10 cellular contexts compared by ENCODE assay signal in genomic region chr16:56916571-56917403, GRCh38. TPM values are rescaled to one million over a fixed set of nuclear protein-coding genes. Genes with fewer than 3 reads are reported as not detected.
A peak's percentile ranks its signal among the peaks of the same experiment; 100 is the strongest.
DNase-seq lines count a peak whose midpoint lies in the region; ATAC-seq, FAIRE-seq and TF ChIP-seq lines count a peak whose summit lies in the region.
"Had no signal": no experiment of that assay in that cellular context is flagged by ENCODE, and none has a peak within 500 bp of the region (broad histone marks: within the 10 kb centered on the region; RNA-seq: fewer than 3 reads in every experiment).

No MANE protein-coding gene starts in this region.

- H3K36me3 ChIP-seq in testis (ENCODE audit: low read depth, missing control alignments), result no peaks in the 10 kb centered on the region
- H3K36me3 ChIP-seq in HepG2 (replicated peaks in 1 of 2; ENCODE audit: control insufficient read depth in 1 of 2, insufficient read depth in 2 of 2, low read length in 2 of 2), result no peaks in the 10 kb centered on the region

- in situ Hi-C loops in HepG2 (cut with HindIII; ENCODE audit: extremely low pct_ligation_motif_present, low pct_unique_long_range_greater_than_20kb), result no loop called here

- FAIRE-seq in GM12891 (lab: Jason Lieb, UNC) (peak; percentile 89), HepG2 (lab: Jason Lieb, UNC) (no peak)

- H3K36me3 Mint-ChIP-seq in IgD-negative memory B cell, result peaks cover 1% of the 10 kb centered on the region

- no TSS peak for BruUV-seq in HepG2 (replicated peaks; lab: Mats Ljungman, UMichigan)

- peak overlapping the region; percentile 63 to 94 (median 80) for H3K4me3 Mint-ChIP-seq in IgD-negative memory B cell

- H3K27ac Mint-ChIP-seq in IgD-negative memory B cell, result peak overlapping the region; percentile 82 to 99 (median 96)

- POLR2A ChIA-PET in HepG2 (lab: Yijun Ruan, JAX), result interaction anchor here (0.6 to 8.7 kb wide), 2 partner anchors 15 to 20 kb away, joined by 3 to 232 read pairs; partner anchors contain the start of gene HERPUD1

- ATAC-seq in GM21447 (IDR thresholded peaks at IDR 0.05; ENCODE audit: unreplicated experiment) (peak; percentile 81), HepG2 (no peak)
- ATAC-seq in stimulated activated naive CD8-positive, alpha-beta T cell treated with anti-CD3 and anti-CD28 coated beads, Interleukin-15, Interleukin-2, amounts not matched to agents 100 U/mL and 50 U/mL, for 24 hours, result peak; percentile 68

- peaks cover 53 to 78% (median 76%) of the 10 kb centered on the region in 3 donors for H3K4me1 Mint-ChIP-seq in IgD-negative memory B cell

- no peaks in the 10 kb centered on the region for H3K9me3 Mint-ChIP-seq in IgD-negative memory B cell

- no peak overlapping the region for H3K4me2 ChIP-seq in HepG2 (ENCODE audit: low read depth, low read length)

- CTCF ChIA-PET in HepG2 (lab: Yijun Ruan, JAX; ENCODE audit: low intra/inter-chr PET ratio, low total read pairs), result no interaction called here

- peaks cover 5% of the 10 kb centered on the region for H3K4me1 ChIP-seq in testis
- H3K4me1 ChIP-seq in HepG2 (ENCODE audit: insufficient read depth, low read length), result peaks cover 88% of the 10 kb centered on the region

- intact Hi-C loops in dorsolateral prefrontal cortex (cut with DNase I) (no loop called here), testis (cut with DNase I; ENCODE audit: low total_unique reads) (no loop called here), HepG2 (cut with micrococcal nuclease; ENCODE audit: unreplicated experiment) (no loop called here)

- TF ChIP-seq EP300 in HepG2 (IDR thresholded peaks at IDR 0.05; ENCODE audit: low read depth in 2 of 2, low read length in 2 of 2) (no peak), HepG2 (CRISPR knock-in tag; IDR thresholded peaks at IDR 0.05; ENCODE audit: borderline replicate concordance) (no peak)

- no peaks in the 10 kb centered on the region for H3K79me2 ChIP-seq in HepG2 (ENCODE audit: insufficient read depth, low read length)

- H3K27me3 ChIP-seq in dorsolateral prefrontal cortex, result no peaks in the 10 kb centered on the region
- H3K27me3 ChIP-seq in testis, result no peaks in the 10 kb centered on the region
- peaks cover 0 to 3% of the 10 kb centered on the region in 2 experiments; a peak in 1 of 5 replicates for H3K27me3 ChIP-seq in HepG2 (ENCODE audit: control insufficient read depth in 1 of 2, insufficient read depth in 2 of 2, low read length in 2 of 2)

- H3K9me3 ChIP-seq in testis, result no peaks in the 10 kb centered on the region
- no peaks in the 10 kb centered on the region for H3K9me3 ChIP-seq in HepG2 (ENCODE audit: low read length)

- TF ChIP-seq RAD21 in HepG2 (CRISPR knock-in tag; IDR thresholded peaks at IDR 0.05), result no peak

- peaks cover 3% of the 10 kb centered on the region for H3K27me3 Mint-ChIP-seq in IgD-negative memory B cell

- H3K9ac ChIP-seq in HepG2 (ENCODE audit: insufficient read depth, low read depth, low read length), result no peak overlapping the region

- 69 to 82% methylated on average over 5 of the region's 5 CpGs for WGBS in testis, 2 donors
- WGBS in HepG2 (ENCODE audit: low lambda C conversion rate), result 87% methylated on average over 5 of the region's 5 CpGs

- DNase-seq in GM12891 (ENCODE audit: insufficient read length, low spot score), result no peak
- DNase-seq in dorsolateral prefrontal cortex, result no peak
- DNase-seq in stimulated activated naive CD8-positive, alpha-beta T cell treated with anti-CD3 and anti-CD28 coated beads, Interleukin-15, Interleukin-2, amounts not matched to agents 100 U/mL and 50 U/mL, for 24 hours, result peak; percentile 32
- no peak for DNase-seq in testis
- no peak for DNase-seq in HepG2 (ENCODE audit: low spot score)
- DNase-seq in NCI-H1436 treated with DMSO at 0.1 percent for 48 hours (lab: John Stamatoyannopoulos, UW), result no peak

- TF ChIP-seq POLR2A in GM12891 (IDR thresholded peaks at IDR 0.05; ENCODE audit: low read depth, low read length) (no peak), testis (IDR thresholded peaks at IDR 0.05) (no peak), HepG2 (IDR thresholded peaks at IDR 0.05; ENCODE audit: insufficient read depth in 1 of 2, low read depth in 2 of 2, low read length in 2 of 2) (no peak)

- H2AFZ ChIP-seq in HepG2 (ENCODE audit: low read length), result no peak overlapping the region

- TF ChIP-seq CTCF in dorsolateral prefrontal cortex (IDR thresholded peaks at IDR 0.05 in 54 of 56, conservative IDR thresholded peaks at IDR 0.05 in 2 of 56; ENCODE audit: low read depth in 1 of 56, partially characterized antibody in 56 of 56) (no peak), testis (IDR thresholded peaks at IDR 0.05) (no peak), HepG2 (CRISPR knock-in tag; IDR thresholded peaks at IDR 0.05) (no peak)

- H3K27ac ChIP-seq in dorsolateral prefrontal cortex (peak overlapping the region in 56 of 59 donors; percentile 13 to 88 (median 74)), testis (no peak overlapping the region), HepG2 (ENCODE audit: extremely low read length, insufficient read depth, low read length) (no peak overlapping the region)
- H3K27ac ChIP-seq: HL-60 had no signal

- H4K20me1 ChIP-seq in HepG2 (ENCODE audit: insufficient read depth, low read length), result no peaks in the 10 kb centered on the region

- H3K4me3 ChIP-seq in dorsolateral prefrontal cortex (peak overlapping the region in 1 of 59 donors; percentile 3), testis (no peak overlapping the region), HepG2 (replicated peaks in 1 of 3; ENCODE audit: insufficient read depth in 1 of 3, low read depth in 2 of 3, low read length in 3 of 3) (no peak overlapping the region)

RNA-seq across cellular contexts. Expression of gene HERPUD1, which starts 15.2 kb away (rescaled TPM):
- 92.3 TPM for polyA plus RNA-seq in GM12891 (2012; ENCODE audit: low read depth, missing spikeins)
- 298 TPM for polyA plus RNA-seq in IgD-negative memory B cell
- 100 to 1,000 TPM in 100 of 120 experiments, 10 to 100 TPM in 20; 76.8 to 213 (median 118) TPM for total RNA-seq in dorsolateral prefrontal cortex
- total RNA-seq in testis, result 10 to 100 TPM; 68.0 to 90.8 TPM
- 88.9 TPM for polyA plus RNA-seq in testis (ENCODE audit: insufficient read depth, low read depth, low replicate concordance)
- total RNA-seq in HepG2 (2016; rRNA removed; fragmentation: Illumina TruSeq; extraction: Trizol), result 65.3 and 96.2 TPM in 2 replicates
- total RNA-seq in HepG2 (2016; cell fraction: cytosol; rRNA removed; fragmentation: Illumina TruSeq; extraction: Trizol; ENCODE audit: low read depth), result 30.1 and 30.9 TPM in 2 replicates
- total RNA-seq in HepG2 (2016; cell fraction: insoluble cytoplasmic fraction; rRNA removed; fragmentation: Illumina TruSeq; extraction: Trizol), result 63.9 and 93.3 TPM in 2 replicates
- 64.8 and 86.4 TPM in 2 replicates for total RNA-seq in HepG2 (2016; cell fraction: membrane; rRNA removed; fragmentation: Illumina TruSeq; extraction: Trizol)
- 133 and 155 TPM in 2 replicates for total RNA-seq in HepG2 (2016; cell fraction: nucleus; rRNA removed; fragmentation: Illumina TruSeq; extraction: Trizol)
- polyA plus RNA-seq in HepG2 (2011; rRNA removed), result 311 and 323 TPM in 2 replicates
- 179 and 230 TPM in 2 replicates for polyA plus RNA-seq in HepG2 (2011; cell fraction: cytosol; rRNA removed)
- 192 and 208 TPM in 2 replicates for polyA plus RNA-seq in HepG2 (2011; cell fraction: nucleus; rRNA removed)
- 165 and 190 TPM in 2 replicates for polyA plus RNA-seq in HepG2 (2012)
- 33.0 and 44.6 TPM in 2 replicates for polyA plus RNA-seq in HepG2 (2016; cell fraction: cytosol; fragmentation: Illumina TruSeq; extraction: Trizol; ENCODE audit: low read depth)
- polyA plus RNA-seq in HepG2 (2016; cell fraction: insoluble cytoplasmic fraction; fragmentation: Illumina TruSeq; extraction: Trizol; ENCODE audit: low read depth), result 80.1 and 93.2 TPM in 2 replicates
- polyA plus RNA-seq in HepG2 (2016; cell fraction: membrane; fragmentation: Illumina TruSeq; extraction: Trizol; ENCODE audit: low read depth), result 58.1 and 78.2 TPM in 2 replicates
- 216 and 231 TPM in 2 replicates for polyA plus RNA-seq in HepG2 (2016; cell fraction: nucleus; fragmentation: Illumina TruSeq; extraction: Trizol; ENCODE audit: insufficient read depth, low read depth)
- polyA minus RNA-seq in HepG2 (2011; rRNA and poly(A)+ RNA removed; ENCODE audit: low replicate concordance), result 206 and 472 TPM in 2 replicates
- polyA minus RNA-seq in HepG2 (2011; cell fraction: cytosol; rRNA and poly(A)+ RNA removed), result 126 and 139 TPM in 2 replicates
- 287 and 365 TPM in 2 replicates for polyA minus RNA-seq in HepG2 (2011; cell fraction: nucleus; rRNA and poly(A)+ RNA removed)

RNA-seq across cellular contexts. Expression of gene CETP, which starts 45.0 kb away (rescaled TPM):
- polyA plus RNA-seq in GM12891 (2012; ENCODE audit: low read depth, missing spikeins), result 7.3 TPM
- polyA plus RNA-seq in IgD-negative memory B cell (0.79 TPM), testis (ENCODE audit: insufficient read depth, low read depth, low replicate concordance) (0.69 TPM), HepG2 (2011; rRNA removed) (9.8 and 15.7 TPM in 2 replicates)
- total RNA-seq in dorsolateral prefrontal cortex (1 to 10 TPM in 4 of 120 experiments, under 1 TPM in 40, not detected in 76; 0.23 to 1.6 (median 0.50) TPM), testis (under 1 TPM; 0.24 to 0.50 TPM), HepG2 (2016; rRNA removed; fragmentation: Illumina TruSeq; extraction: Trizol) (0.31 TPM in 1 of 2 replicates, not detected in the other)
- total RNA-seq in HepG2 (2016; cell fraction: cytosol; rRNA removed; fragmentation: Illumina TruSeq; extraction: Trizol; ENCODE audit: low read depth), result not detected in 2 replicates
- total RNA-seq in HepG2 (2016; cell fraction: insoluble cytoplasmic fraction; rRNA removed; fragmentation: Illumina TruSeq; extraction: Trizol), result 0.17 TPM in 1 of 2 replicates, not detected in the other
- total RNA-seq in HepG2 (2016; cell fraction: membrane; rRNA removed; fragmentation: Illumina TruSeq; extraction: Trizol), result 0.14 and 0.25 TPM in 2 replicates
- total RNA-seq in HepG2 (2016; cell fraction: nucleus; rRNA removed; fragmentation: Illumina TruSeq; extraction: Trizol), result 0.28 TPM in 2 replicates
- 7.5 and 11.8 TPM in 2 replicates for polyA plus RNA-seq in HepG2 (2011; cell fraction: cytosol; rRNA removed)
- polyA plus RNA-seq in HepG2 (2011; cell fraction: nucleus; rRNA removed), result 8.6 and 9.0 TPM in 2 replicates
- 1.5 and 3.1 TPM in 2 replicates for polyA plus RNA-seq in HepG2 (2012)
- polyA plus RNA-seq in HepG2 (2016; cell fraction: cytosol; fragmentation: Illumina TruSeq; extraction: Trizol; ENCODE audit: low read depth), result 0.25 and 0.33 TPM in 2 replicates
- 0.32 and 0.36 TPM in 2 replicates for polyA plus RNA-seq in HepG2 (2016; cell fraction: insoluble cytoplasmic fraction; fragmentation: Illumina TruSeq; extraction: Trizol; ENCODE audit: low read depth)
- polyA plus RNA-seq in HepG2 (2016; cell fraction: membrane; fragmentation: Illumina TruSeq; extraction: Trizol; ENCODE audit: low read depth), result 0.11 and 0.17 TPM in 2 replicates
- 0.56 and 0.62 TPM in 2 replicates for polyA plus RNA-seq in HepG2 (2016; cell fraction: nucleus; fragmentation: Illumina TruSeq; extraction: Trizol; ENCODE audit: insufficient read depth, low read depth)
- 0.07 and 7.1 TPM in 2 replicates for polyA minus RNA-seq in HepG2 (2011; rRNA and poly(A)+ RNA removed; ENCODE audit: low replicate concordance)
- polyA minus RNA-seq in HepG2 (2011; cell fraction: cytosol; rRNA and poly(A)+ RNA removed), result 2.1 and 4.2 TPM in 2 replicates
- 1.5 and 2.5 TPM in 2 replicates for polyA minus RNA-seq in HepG2 (2011; cell fraction: nucleus; rRNA and poly(A)+ RNA removed)
- polyA plus RNA-seq: aorta had no signal

RNA-seq across cellular contexts. Expression of gene SLC12A3, which starts 51.8 kb away (rescaled TPM):
- 0.09 TPM for polyA plus RNA-seq in GM12891 (2012; ENCODE audit: low read depth, missing spikeins)
- polyA plus RNA-seq in IgD-negative memory B cell (1.6 TPM), testis (ENCODE audit: insufficient read depth, low read depth, low replicate concordance) (0.16 TPM), HepG2 (2011; rRNA removed) (5.1 and 6.2 TPM in 2 replicates)
- total RNA-seq in dorsolateral prefrontal cortex (1 to 10 TPM in 20 of 120 experiments, under 1 TPM in 80, not detected in 20; 0.10 to 3.2 (median 0.46) TPM), testis (1 to 10 TPM in 1 of 2 donors, under 1 TPM in 1; 0.16 to 1.1 TPM), HepG2 (2016; rRNA removed; fragmentation: Illumina TruSeq; extraction: Trizol) (not detected in 2 replicates)
- total RNA-seq in HepG2 (2016; cell fraction: cytosol; rRNA removed; fragmentation: Illumina TruSeq; extraction: Trizol; ENCODE audit: low read depth), result 0.35 TPM in 1 of 2 replicates, not detected in the other
- not detected in 2 replicates for total RNA-seq in HepG2 (2016; cell fraction: insoluble cytoplasmic fraction; rRNA removed; fragmentation: Illumina TruSeq; extraction: Trizol)
- 0.07 and 0.40 TPM in 2 replicates for total RNA-seq in HepG2 (2016; cell fraction: membrane; rRNA removed; fragmentation: Illumina TruSeq; extraction: Trizol)
- total RNA-seq in HepG2 (2016; cell fraction: nucleus; rRNA removed; fragmentation: Illumina TruSeq; extraction: Trizol), result not detected in 2 replicates
- polyA plus RNA-seq in HepG2 (2011; cell fraction: cytosol; rRNA removed), result 1.6 and 1.7 TPM in 2 replicates
- polyA plus RNA-seq in HepG2 (2011; cell fraction: nucleus; rRNA removed), result 21.0 and 30.1 TPM in 2 replicates
- 1.9 and 3.9 TPM in 2 replicates for polyA plus RNA-seq in HepG2 (2012)
- not detected in 2 replicates for polyA plus RNA-seq in HepG2 (2016; cell fraction: cytosol; fragmentation: Illumina TruSeq; extraction: Trizol; ENCODE audit: low read depth)
- not detected in 2 replicates for polyA plus RNA-seq in HepG2 (2016; cell fraction: insoluble cytoplasmic fraction; fragmentation: Illumina TruSeq; extraction: Trizol; ENCODE audit: low read depth)
- polyA plus RNA-seq in HepG2 (2016; cell fraction: membrane; fragmentation: Illumina TruSeq; extraction: Trizol; ENCODE audit: low read depth), result not detected in 2 replicates
- not detected in 2 replicates for polyA plus RNA-seq in HepG2 (2016; cell fraction: nucleus; fragmentation: Illumina TruSeq; extraction: Trizol; ENCODE audit: insufficient read depth, low read depth)
- 8.9 and 232 TPM in 2 replicates for polyA minus RNA-seq in HepG2 (2011; rRNA and poly(A)+ RNA removed; ENCODE audit: low replicate concordance)
- polyA minus RNA-seq in HepG2 (2011; cell fraction: cytosol; rRNA and poly(A)+ RNA removed), result 2.2 and 2.3 TPM in 2 replicates
- 7.0 and 7.5 TPM in 2 replicates for polyA minus RNA-seq in HepG2 (2011; cell fraction: nucleus; rRNA and poly(A)+ RNA removed)
- total RNA-seq: aorta had no signal
- polyA plus RNA-seq: aorta had no signal

Comparison
In these comparisons a context has a peak if more than half of its experiments do, and no peak if none do; other contexts are left out.
1. H3K27ac ChIP-seq: peak in dorsolateral prefrontal cortex (56 of 59); none in testis (0 of 2) and HepG2 (single experiment).